ENCODE assay signal across 2 cellular contexts in the genomic region with DNA sequence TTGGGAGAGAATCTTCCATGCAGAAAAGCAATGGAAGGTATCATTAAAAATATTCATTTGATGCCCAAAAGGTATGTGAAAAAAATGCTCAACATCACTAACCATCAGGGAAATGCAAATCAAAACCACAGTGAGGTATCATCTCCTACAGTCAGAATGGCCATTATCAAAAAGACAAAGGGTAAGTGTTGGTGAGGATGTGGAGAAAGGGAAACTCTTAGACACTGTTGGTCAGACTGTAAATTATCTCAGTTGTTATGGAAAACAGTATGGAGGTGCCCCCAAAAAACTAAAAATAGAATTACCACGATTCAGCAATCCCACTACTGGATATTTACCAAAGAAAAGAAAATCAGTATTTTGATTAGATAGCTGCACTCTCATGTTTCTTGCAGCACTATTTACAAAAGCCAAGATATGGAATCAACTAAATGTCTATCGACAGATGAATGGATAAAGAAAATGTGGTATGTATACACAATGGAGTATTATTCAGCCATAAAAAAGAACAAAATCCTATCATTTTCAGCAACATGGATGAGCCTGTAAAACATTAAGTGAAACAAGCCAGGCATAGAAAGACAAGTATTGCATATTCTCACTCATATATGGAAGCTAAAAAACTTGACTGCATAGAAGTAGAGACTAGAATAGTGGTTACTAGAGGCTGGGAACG.
TF ChIP-seq lines count a peak whose summit lies in the region.

No MANE protein-coding gene starts in this region.

TF ChIP-seq in SK-N-SH treated with all-trans-retinoic acid at 6 μM for 48 hours, 23 proteins besides CTCF, POLR2A, EP300 and RAD21 (continued from another document):
- TF ChIP-seq, protein P1, sequence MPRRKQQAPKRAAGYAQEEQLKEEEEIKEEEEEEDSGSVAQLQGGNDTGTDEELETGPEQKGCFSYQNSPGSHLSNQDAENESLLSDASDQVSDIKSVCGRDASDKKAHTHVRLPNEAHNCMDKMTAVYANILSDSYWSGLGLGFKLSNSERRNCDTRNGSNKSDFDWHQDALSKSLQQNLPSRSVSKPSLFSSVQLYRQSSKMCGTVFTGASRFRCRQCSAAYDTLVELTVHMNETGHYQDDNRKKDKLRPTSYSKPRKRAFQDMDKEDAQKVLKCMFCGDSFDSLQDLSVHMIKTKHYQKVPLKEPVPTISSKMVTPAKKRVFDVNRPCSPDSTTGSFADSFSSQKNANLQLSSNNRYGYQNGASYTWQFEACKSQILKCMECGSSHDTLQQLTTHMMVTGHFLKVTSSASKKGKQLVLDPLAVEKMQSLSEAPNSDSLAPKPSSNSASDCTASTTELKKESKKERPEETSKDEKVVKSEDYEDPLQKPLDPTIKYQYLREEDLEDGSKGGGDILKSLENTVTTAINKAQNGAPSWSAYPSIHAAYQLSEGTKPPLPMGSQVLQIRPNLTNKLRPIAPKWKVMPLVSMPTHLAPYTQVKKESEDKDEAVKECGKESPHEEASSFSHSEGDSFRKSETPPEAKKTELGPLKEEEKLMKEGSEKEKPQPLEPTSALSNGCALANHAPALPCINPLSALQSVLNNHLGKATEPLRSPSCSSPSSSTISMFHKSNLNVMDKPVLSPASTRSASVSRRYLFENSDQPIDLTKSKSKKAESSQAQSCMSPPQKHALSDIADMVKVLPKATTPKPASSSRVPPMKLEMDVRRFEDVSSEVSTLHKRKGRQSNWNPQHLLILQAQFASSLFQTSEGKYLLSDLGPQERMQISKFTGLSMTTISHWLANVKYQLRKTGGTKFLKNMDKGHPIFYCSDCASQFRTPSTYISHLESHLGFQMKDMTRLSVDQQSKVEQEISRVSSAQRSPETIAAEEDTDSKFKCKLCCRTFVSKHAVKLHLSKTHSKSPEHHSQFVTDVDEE (CRISPR knock-in tag; IDR thresholded peaks at IDR 0.05), result no peak
- TF ChIP-seq TCF4 (CRISPR knock-in tag; IDR thresholded peaks at IDR 0.05; ENCODE audit: borderline replicate concordance), result no peak
TF ChIP-seq in SK-N-SH treated with all-trans-retinoic acid at 6 μM for 48 hours: peak in this region for 1.

TF ChIP-seq in K562, 482 proteins besides CTCF, POLR2A, EP300 and RAD21 (continued from another document and continues in another):
- TF ChIP-seq, protein P2, sequence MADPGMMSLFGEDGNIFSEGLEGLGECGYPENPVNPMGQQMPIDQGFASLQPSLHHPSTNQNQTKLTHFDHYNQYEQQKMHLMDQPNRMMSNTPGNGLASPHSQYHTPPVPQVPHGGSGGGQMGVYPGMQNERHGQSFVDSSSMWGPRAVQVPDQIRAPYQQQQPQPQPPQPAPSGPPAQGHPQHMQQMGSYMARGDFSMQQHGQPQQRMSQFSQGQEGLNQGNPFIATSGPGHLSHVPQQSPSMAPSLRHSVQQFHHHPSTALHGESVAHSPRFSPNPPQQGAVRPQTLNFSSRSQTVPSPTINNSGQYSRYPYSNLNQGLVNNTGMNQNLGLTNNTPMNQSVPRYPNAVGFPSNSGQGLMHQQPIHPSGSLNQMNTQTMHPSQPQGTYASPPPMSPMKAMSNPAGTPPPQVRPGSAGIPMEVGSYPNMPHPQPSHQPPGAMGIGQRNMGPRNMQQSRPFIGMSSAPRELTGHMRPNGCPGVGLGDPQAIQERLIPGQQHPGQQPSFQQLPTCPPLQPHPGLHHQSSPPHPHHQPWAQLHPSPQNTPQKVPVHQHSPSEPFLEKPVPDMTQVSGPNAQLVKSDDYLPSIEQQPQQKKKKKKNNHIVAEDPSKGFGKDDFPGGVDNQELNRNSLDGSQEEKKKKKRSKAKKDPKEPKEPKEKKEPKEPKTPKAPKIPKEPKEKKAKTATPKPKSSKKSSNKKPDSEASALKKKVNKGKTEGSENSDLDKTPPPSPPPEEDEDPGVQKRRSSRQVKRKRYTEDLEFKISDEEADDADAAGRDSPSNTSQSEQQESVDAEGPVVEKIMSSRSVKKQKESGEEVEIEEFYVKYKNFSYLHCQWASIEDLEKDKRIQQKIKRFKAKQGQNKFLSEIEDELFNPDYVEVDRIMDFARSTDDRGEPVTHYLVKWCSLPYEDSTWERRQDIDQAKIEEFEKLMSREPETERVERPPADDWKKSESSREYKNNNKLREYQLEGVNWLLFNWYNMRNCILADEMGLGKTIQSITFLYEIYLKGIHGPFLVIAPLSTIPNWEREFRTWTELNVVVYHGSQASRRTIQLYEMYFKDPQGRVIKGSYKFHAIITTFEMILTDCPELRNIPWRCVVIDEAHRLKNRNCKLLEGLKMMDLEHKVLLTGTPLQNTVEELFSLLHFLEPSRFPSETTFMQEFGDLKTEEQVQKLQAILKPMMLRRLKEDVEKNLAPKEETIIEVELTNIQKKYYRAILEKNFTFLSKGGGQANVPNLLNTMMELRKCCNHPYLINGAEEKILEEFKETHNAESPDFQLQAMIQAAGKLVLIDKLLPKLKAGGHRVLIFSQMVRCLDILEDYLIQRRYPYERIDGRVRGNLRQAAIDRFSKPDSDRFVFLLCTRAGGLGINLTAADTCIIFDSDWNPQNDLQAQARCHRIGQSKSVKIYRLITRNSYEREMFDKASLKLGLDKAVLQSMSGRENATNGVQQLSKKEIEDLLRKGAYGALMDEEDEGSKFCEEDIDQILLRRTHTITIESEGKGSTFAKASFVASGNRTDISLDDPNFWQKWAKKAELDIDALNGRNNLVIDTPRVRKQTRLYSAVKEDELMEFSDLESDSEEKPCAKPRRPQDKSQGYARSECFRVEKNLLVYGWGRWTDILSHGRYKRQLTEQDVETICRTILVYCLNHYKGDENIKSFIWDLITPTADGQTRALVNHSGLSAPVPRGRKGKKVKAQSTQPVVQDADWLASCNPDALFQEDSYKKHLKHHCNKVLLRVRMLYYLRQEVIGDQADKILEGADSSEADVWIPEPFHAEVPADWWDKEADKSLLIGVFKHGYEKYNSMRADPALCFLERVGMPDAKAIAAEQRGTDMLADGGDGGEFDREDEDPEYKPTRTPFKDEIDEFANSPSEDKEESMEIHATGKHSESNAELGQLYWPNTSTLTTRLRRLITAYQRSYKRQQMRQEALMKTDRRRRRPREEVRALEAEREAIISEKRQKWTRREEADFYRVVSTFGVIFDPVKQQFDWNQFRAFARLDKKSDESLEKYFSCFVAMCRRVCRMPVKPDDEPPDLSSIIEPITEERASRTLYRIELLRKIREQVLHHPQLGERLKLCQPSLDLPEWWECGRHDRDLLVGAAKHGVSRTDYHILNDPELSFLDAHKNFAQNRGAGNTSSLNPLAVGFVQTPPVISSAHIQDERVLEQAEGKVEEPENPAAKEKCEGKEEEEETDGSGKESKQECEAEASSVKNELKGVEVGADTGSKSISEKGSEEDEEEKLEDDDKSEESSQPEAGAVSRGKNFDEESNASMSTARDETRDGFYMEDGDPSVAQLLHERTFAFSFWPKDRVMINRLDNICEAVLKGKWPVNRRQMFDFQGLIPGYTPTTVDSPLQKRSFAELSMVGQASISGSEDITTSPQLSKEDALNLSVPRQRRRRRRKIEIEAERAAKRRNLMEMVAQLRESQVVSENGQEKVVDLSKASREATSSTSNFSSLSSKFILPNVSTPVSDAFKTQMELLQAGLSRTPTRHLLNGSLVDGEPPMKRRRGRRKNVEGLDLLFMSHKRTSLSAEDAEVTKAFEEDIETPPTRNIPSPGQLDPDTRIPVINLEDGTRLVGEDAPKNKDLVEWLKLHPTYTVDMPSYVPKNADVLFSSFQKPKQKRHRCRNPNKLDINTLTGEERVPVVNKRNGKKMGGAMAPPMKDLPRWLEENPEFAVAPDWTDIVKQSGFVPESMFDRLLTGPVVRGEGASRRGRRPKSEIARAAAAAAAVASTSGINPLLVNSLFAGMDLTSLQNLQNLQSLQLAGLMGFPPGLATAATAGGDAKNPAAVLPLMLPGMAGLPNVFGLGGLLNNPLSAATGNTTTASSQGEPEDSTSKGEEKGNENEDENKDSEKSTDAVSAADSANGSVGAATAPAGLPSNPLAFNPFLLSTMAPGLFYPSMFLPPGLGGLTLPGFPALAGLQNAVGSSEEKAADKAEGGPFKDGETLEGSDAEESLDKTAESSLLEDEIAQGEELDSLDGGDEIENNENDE (IDR thresholded peaks at IDR 0.05; ENCODE audit: low read depth, low read length), result no peak
- TF ChIP-seq NFE2 (IDR thresholded peaks at IDR 0.05; ENCODE audit: low read depth), result no peak
- TF ChIP-seq XRCC3 (IDR thresholded peaks at IDR 0.05), result no peak
- TF ChIP-seq IRF2 (CRISPR knock-in tag; IDR thresholded peaks at IDR 0.05), result no peak
- TF ChIP-seq, protein P3, sequence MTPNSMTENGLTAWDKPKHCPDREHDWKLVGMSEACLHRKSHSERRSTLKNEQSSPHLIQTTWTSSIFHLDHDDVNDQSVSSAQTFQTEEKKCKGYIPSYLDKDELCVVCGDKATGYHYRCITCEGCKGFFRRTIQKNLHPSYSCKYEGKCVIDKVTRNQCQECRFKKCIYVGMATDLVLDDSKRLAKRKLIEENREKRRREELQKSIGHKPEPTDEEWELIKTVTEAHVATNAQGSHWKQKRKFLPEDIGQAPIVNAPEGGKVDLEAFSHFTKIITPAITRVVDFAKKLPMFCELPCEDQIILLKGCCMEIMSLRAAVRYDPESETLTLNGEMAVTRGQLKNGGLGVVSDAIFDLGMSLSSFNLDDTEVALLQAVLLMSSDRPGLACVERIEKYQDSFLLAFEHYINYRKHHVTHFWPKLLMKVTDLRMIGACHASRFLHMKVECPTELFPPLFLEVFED (CRISPR knock-in tag; conservative IDR thresholded peaks at IDR 0.05), result no peak
- TF ChIP-seq, protein P4, sequence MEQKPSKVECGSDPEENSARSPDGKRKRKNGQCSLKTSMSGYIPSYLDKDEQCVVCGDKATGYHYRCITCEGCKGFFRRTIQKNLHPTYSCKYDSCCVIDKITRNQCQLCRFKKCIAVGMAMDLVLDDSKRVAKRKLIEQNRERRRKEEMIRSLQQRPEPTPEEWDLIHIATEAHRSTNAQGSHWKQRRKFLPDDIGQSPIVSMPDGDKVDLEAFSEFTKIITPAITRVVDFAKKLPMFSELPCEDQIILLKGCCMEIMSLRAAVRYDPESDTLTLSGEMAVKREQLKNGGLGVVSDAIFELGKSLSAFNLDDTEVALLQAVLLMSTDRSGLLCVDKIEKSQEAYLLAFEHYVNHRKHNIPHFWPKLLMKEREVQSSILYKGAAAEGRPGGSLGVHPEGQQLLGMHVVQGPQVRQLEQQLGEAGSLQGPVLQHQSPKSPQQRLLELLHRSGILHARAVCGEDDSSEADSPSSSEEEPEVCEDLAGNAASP (IDR thresholded peaks at IDR 0.05), result no peak
- TF ChIP-seq, protein P5, sequence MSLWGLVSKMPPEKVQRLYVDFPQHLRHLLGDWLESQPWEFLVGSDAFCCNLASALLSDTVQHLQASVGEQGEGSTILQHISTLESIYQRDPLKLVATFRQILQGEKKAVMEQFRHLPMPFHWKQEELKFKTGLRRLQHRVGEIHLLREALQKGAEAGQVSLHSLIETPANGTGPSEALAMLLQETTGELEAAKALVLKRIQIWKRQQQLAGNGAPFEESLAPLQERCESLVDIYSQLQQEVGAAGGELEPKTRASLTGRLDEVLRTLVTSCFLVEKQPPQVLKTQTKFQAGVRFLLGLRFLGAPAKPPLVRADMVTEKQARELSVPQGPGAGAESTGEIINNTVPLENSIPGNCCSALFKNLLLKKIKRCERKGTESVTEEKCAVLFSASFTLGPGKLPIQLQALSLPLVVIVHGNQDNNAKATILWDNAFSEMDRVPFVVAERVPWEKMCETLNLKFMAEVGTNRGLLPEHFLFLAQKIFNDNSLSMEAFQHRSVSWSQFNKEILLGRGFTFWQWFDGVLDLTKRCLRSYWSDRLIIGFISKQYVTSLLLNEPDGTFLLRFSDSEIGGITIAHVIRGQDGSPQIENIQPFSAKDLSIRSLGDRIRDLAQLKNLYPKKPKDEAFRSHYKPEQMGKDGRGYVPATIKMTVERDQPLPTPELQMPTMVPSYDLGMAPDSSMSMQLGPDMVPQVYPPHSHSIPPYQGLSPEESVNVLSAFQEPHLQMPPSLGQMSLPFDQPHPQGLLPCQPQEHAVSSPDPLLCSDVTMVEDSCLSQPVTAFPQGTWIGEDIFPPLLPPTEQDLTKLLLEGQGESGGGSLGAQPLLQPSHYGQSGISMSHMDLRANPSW (CRISPR knock-in tag; IDR thresholded peaks at IDR 0.05), result no peak
- TF ChIP-seq ZNF316 (IDR thresholded peaks at IDR 0.05), result peak; percentile 36; the same call in 1 of the 2 replicates
- TF ChIP-seq, protein P6, sequence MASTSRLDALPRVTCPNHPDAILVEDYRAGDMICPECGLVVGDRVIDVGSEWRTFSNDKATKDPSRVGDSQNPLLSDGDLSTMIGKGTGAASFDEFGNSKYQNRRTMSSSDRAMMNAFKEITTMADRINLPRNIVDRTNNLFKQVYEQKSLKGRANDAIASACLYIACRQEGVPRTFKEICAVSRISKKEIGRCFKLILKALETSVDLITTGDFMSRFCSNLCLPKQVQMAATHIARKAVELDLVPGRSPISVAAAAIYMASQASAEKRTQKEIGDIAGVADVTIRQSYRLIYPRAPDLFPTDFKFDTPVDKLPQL (IDR thresholded peaks at IDR 0.05; ENCODE audit: extremely low read depth, insufficient read length), result no peak
- no peak for TF ChIP-seq KLF13 (tag; IDR thresholded peaks at IDR 0.05; ENCODE audit: borderline replicate concordance, low read depth)
- no peak for TF ChIP-seq SNRNP70 (optimal IDR thresholded peaks at IDR 0.05; ENCODE audit: low read depth, low read length)
- no peak for TF ChIP-seq CREM (IDR thresholded peaks at IDR 0.05; ENCODE audit: low read depth)
- TF ChIP-seq, protein P7, sequence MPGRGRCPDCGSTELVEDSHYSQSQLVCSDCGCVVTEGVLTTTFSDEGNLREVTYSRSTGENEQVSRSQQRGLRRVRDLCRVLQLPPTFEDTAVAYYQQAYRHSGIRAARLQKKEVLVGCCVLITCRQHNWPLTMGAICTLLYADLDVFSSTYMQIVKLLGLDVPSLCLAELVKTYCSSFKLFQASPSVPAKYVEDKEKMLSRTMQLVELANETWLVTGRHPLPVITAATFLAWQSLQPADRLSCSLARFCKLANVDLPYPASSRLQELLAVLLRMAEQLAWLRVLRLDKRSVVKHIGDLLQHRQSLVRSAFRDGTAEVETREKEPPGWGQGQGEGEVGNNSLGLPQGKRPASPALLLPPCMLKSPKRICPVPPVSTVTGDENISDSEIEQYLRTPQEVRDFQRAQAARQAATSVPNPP (IDR thresholded peaks at IDR 0.05; ENCODE audit: borderline replicate concordance, insufficient read depth, insufficient read length), result no peak
- TF ChIP-seq SP2 (IDR thresholded peaks at IDR 0.05; ENCODE audit: extremely low read depth, low read depth, low read length, poor library complexity, severe bottlenecking), result no peak
- TF ChIP-seq, protein P8, sequence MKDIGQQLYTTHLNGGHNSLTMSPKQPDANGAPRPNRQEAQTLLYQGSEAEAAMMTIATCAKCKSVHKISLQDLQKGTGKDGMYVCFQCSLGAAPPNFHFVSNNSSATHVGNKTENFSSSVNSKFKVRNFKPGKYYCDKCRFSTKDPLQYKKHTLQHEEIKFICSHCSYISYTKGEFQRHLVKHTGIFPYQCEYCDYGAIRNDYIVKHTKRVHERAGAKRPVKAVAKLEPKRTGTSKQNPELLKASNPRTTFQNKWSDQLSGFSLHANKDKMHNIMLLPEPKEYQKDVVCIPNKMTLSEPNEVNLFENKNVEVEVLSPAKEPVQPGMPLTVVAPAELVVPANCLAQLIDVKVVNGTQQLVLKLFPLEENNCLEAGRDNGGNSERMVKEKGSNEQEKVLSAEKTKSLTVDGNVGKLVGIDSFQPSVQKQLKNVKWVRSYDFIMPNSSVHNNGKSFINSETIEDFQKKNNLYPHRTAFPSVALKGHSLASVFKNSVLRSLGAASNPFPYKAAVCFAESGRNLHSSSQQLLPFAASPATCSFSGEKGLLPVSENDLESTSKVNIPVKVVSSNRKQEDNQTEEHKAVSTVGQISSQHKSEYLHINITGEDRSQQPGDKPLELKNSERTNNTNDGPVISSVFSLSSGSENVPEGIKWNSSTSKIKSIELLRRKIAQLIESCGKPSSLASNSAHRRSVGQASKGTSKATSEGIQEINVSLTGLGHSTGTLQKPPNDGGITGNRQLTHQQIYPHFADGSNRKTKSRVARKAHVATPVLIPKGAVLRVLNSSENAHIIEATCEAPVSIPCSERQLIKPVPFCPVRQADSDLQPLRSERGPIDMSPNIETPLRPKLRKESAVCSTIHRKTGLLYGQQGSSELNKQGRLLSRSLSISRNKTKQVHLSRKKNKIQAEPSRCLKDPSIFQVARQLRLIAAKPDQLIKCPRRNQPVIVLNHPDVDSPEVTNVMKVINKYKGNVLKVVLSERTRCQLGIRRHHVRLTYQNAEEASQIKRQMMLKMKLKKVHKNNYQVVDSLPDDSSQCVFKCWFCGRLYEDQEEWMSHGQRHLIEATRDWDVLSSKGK (CRISPR knock-in tag; IDR thresholded peaks at IDR 0.05), result no peak
- no peak for TF ChIP-seq CCAR2 (IDR thresholded peaks at IDR 0.05; ENCODE audit: low read depth, low read length)
- TF ChIP-seq C11orf30 (IDR thresholded peaks at IDR 0.05; ENCODE audit: low read depth), result peak; percentile 11; the same call in 1 of the 2 replicates
